ENCODE assay signal across 21 cellular contexts in the genomic region with DNA sequence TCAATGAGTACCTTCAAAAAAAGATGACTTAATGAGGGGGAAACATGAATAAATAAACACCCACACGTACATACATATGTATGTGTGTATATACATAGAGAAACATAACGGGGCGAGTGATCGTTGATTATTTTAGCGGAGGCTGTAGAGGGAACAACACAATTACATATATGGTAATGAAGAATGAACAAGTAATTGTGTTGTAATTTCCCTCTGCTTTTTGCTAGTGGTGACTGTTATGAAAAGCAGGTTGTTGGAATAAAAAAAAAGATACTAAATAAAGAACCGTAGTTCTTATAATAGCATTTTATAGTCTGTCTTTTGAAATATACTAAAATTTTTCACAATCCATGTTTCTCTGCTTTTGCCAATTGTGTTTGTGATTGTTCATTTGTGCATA.
"Had no signal": no experiment of that assay in that cellular context is flagged by ENCODE, and none has a peak within 500 bp of the region (broad histone marks: within the 10 kb centered on the region; RNA-seq: fewer than 3 reads in every experiment).

No MANE protein-coding gene starts in this region.

- ATAC-seq: activated T-cell treated with anti-CD3 and anti-CD28 coated beads, Interleukin-2, amount 50 U/mL, for 4 hours; left lobe of liver; lower lobe of right lung; naive thymus-derived CD8-positive, alpha-beta T cell had no signal

- H3K4me1 ChIP-seq: adrenal gland, suprapubic skin, vagina had no signal

- H3K9me3 ChIP-seq: adrenal gland, lower lobe of right lung, suprapubic skin, vagina had no signal

- H3K27ac ChIP-seq: adrenal gland, epithelial cell of prostate, lower lobe of right lung, suprapubic skin, vagina had no signal

- DNase-seq: activated B cell treated with CpG ODN at 0.5 μM for 24 hours; activated CD4-positive, alpha-beta T cell treated with anti-CD3 and anti-CD28 coated beads for 36 hours; activated CD4-positive, alpha-beta T cell treated with anti-CD3 and anti-CD28 coated beads, Interleukin-2, amount 50 U/mL, for 4 hours; activated CD8-positive, alpha-beta memory T cell treated with anti-CD3 and anti-CD28 coated beads, Interleukin-2, amount 50 U/mL, for 48 hours; activated naive CD4-positive, alpha-beta T cell; activated T-cell treated with anti-CD3 and anti-CD28 coated beads, Interleukin-2, amount 50 U/mL, for 4 hours; adrenal gland; cerebellar nuclear complex; foreskin fibroblast; lower lobe of right lung; mesendoderm; right cardiac atrium; stimulated activated CD4-positive, alpha-beta T cell treated with anti-CD3 and anti-CD28 coated beads, Interleukin-1b, Interleukin-23, amount 100 ng/mL, for 48 hours; T1000; trophoblast cell had no signal

- H3K27me3 ChIP-seq: adrenal gland, suprapubic skin, vagina had no signal

- H3K4me3 ChIP-seq: adrenal gland, coronary artery, lower lobe of right lung, suprapubic skin, vagina had no signal

- H3K36me3 ChIP-seq: adrenal gland, lower lobe of right lung, suprapubic skin, vagina had no signal
